2 cellular contexts compared by ENCODE assay signal in the genomic region with DNA sequence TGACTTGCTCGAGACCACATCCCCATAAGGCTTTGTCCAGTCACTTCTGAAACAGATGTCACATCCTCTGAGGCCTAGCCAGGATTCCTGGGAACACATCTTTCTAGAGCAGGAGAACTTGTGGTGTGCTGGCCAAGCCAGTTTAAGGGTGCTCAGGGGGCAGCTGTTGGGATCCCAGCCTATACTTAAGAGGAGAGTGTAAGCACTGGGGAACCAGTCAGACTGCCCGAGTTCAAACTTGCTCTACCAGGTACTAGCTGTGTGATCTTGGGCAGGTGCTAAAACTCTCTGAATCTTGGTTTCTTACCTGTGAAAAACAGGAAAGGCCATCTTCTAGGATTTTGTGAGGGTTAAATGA.
TF ChIP-seq lines count a peak whose summit lies in the region.

No MANE protein-coding gene starts in this region.

TF ChIP-seq in SK-N-SH, 30 proteins besides CTCF, POLR2A, EP300 and RAD21:
- TF ChIP-seq, protein P1, sequence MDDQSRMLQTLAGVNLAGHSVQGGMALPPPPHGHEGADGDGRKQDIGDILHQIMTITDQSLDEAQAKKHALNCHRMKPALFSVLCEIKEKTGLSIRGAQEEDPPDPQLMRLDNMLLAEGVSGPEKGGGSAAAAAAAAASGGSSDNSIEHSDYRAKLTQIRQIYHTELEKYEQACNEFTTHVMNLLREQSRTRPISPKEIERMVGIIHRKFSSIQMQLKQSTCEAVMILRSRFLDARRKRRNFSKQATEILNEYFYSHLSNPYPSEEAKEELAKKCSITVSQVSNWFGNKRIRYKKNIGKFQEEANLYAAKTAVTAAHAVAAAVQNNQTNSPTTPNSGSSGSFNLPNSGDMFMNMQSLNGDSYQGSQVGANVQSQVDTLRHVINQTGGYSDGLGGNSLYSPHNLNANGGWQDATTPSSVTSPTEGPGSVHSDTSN (IDR thresholded peaks at IDR 0.05): no peak
- TF ChIP-seq EZH2phosphoT487 (IDR thresholded peaks at IDR 0.05; ENCODE audit: borderline replicate concordance, low read depth) (no peak), SMC3 (IDR thresholded peaks at IDR 0.05; ENCODE audit: low read depth, low read length) (no peak), MEF2A (IDR thresholded peaks at IDR 0.05; ENCODE audit: borderline replicate concordance, low read depth) (no peak), GABPA (IDR thresholded peaks at IDR 0.05; ENCODE audit: low read depth) (no peak), USF2 (IDR thresholded peaks at IDR 0.05; ENCODE audit: borderline replicate concordance, low read depth, low read length) (no peak), MAX (IDR thresholded peaks at IDR 0.05; ENCODE audit: low read depth) (no peak), FOSL2 (IDR thresholded peaks at IDR 0.05; ENCODE audit: borderline replicate concordance, low read depth) (no peak), JUND (IDR thresholded peaks at IDR 0.05) (no peak)
- TF ChIP-seq, protein P2, sequence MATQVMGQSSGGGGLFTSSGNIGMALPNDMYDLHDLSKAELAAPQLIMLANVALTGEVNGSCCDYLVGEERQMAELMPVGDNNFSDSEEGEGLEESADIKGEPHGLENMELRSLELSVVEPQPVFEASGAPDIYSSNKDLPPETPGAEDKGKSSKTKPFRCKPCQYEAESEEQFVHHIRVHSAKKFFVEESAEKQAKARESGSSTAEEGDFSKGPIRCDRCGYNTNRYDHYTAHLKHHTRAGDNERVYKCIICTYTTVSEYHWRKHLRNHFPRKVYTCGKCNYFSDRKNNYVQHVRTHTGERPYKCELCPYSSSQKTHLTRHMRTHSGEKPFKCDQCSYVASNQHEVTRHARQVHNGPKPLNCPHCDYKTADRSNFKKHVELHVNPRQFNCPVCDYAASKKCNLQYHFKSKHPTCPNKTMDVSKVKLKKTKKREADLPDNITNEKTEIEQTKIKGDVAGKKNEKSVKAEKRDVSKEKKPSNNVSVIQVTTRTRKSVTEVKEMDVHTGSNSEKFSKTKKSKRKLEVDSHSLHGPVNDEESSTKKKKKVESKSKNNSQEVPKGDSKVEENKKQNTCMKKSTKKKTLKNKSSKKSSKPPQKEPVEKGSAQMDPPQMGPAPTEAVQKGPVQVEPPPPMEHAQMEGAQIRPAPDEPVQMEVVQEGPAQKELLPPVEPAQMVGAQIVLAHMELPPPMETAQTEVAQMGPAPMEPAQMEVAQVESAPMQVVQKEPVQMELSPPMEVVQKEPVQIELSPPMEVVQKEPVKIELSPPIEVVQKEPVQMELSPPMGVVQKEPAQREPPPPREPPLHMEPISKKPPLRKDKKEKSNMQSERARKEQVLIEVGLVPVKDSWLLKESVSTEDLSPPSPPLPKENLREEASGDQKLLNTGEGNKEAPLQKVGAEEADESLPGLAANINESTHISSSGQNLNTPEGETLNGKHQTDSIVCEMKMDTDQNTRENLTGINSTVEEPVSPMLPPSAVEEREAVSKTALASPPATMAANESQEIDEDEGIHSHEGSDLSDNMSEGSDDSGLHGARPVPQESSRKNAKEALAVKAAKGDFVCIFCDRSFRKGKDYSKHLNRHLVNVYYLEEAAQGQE (IDR thresholded peaks at IDR 0.05; ENCODE audit: low read depth, low read length): no peak

TF ChIP-seq in SK-N-SH treated with all-trans-retinoic acid at 6 μM for 48 hours, 23 proteins besides CTCF, POLR2A, EP300 and RAD21 (continued from another document):
- TF ChIP-seq BACH2 (CRISPR knock-in tag; IDR thresholded peaks at IDR 0.05; ENCODE audit: borderline replicate concordance) (no peak), RARB (CRISPR knock-in tag; IDR thresholded peaks at IDR 0.05) (no peak), PATZ1 (CRISPR knock-in tag; IDR thresholded peaks at IDR 0.05; ENCODE audit: borderline replicate concordance) (no peak), TOX (CRISPR knock-in tag; IDR thresholded peaks at IDR 0.05; ENCODE audit: borderline replicate concordance) (no peak), ESRRG (CRISPR knock-in tag; IDR thresholded peaks at IDR 0.05) (no peak), ARNTL (CRISPR knock-in tag; IDR thresholded peaks at IDR 0.05; ENCODE audit: borderline replicate concordance, low read depth) (no peak), ZC3H10 (CRISPR knock-in tag; IDR thresholded peaks at IDR 0.05) (no peak), ZFP3 (CRISPR knock-in tag; IDR thresholded peaks at IDR 0.05) (no peak), OSR1 (CRISPR knock-in tag; IDR thresholded peaks at IDR 0.05) (no peak)
